3 cellular contexts compared by ENCODE assay signal in genomic region chr12:68393398-68393797, GRCh38.
TF ChIP-seq lines count a peak whose summit lies in the region.

No MANE protein-coding gene starts in this region.

TF ChIP-seq in liver, 16 proteins besides CTCF, POLR2A, EP300 and RAD21:
- TF ChIP-seq REST (IDR thresholded peaks at IDR 0.05) (no peak), JUND (IDR thresholded peaks at IDR 0.05) (no peak), ATF3 (IDR thresholded peaks at IDR 0.05) (no peak), NR2F2 (IDR thresholded peaks at IDR 0.05) (peak; percentile 67)

TF ChIP-seq in HepG2, 621 proteins besides CTCF, POLR2A, EP300 and RAD21:
- TF ChIP-seq KLF12 (CRISPR knock-in tag; IDR thresholded peaks at IDR 0.05; ENCODE audit: borderline replicate concordance): no peak

TF ChIP-seq in H1, 55 proteins besides CTCF, POLR2A, EP300 and RAD21:
- TF ChIP-seq TCF12 (IDR thresholded peaks at IDR 0.05; ENCODE audit: low read depth, low read length) (no peak), PHF8 (conservative IDR thresholded peaks at IDR 0.05; ENCODE audit: low read depth, low read length) (no peak), SUZ12 (IDR thresholded peaks at IDR 0.05; ENCODE audit: low read length) (no peak), MAFK (IDR thresholded peaks at IDR 0.05; ENCODE audit: low read depth, low read length) (no peak), SP2 (IDR thresholded peaks at IDR 0.05; ENCODE audit: low read length) (no peak), KDM1A (IDR thresholded peaks at IDR 0.05; ENCODE audit: borderline replicate concordance, low read length) (no peak), ASH2L (IDR thresholded peaks at IDR 0.05; ENCODE audit: low read length) (no peak), TEAD4 (IDR thresholded peaks at IDR 0.05; ENCODE audit: low read depth, low read length) (no peak), SP1 (IDR thresholded peaks at IDR 0.05; ENCODE audit: low read depth, low read length) (no peak), POU5F1 (IDR thresholded peaks at IDR 0.05; ENCODE audit: low read depth, low read length) (no peak), EGR1 (IDR thresholded peaks at IDR 0.05; ENCODE audit: borderline replicate concordance, low read depth, low read length) (no peak), POLR2AphosphoS5 (IDR thresholded peaks at IDR 0.05; ENCODE audit: low read depth, low read length) (no peak), ATF3 (IDR thresholded peaks at IDR 0.05; ENCODE audit: insufficient read depth, low read depth, low read length) (no peak), KDM4A (IDR thresholded peaks at IDR 0.05; ENCODE audit: low read depth, low read length, severe bottlenecking) (no peak), E2F6 (IDR thresholded peaks at IDR 0.05) (no peak), SAP30 (IDR thresholded peaks at IDR 0.05; ENCODE audit: insufficient read depth, insufficient replicate concordance, low read length) (no peak), SIRT6 (IDR thresholded peaks at IDR 0.05; ENCODE audit: low read length) (no peak), FOSL1 (IDR thresholded peaks at IDR 0.05; ENCODE audit: insufficient read depth, low read depth, low read length) (no peak), JUND (IDR thresholded peaks at IDR 0.05; ENCODE audit: low read length) (no peak), TBP (IDR thresholded peaks at IDR 0.05; ENCODE audit: low read depth, low read length) (no peak)
